22 cellular contexts compared by ENCODE assay signal in genomic region chr11:62578541-62578940, GRCh38.
"Had no signal": no experiment of that assay in that cellular context is flagged by ENCODE, and none has a peak within 500 bp of the region (broad histone marks: within the 10 kb centered on the region; RNA-seq: fewer than 3 reads in every experiment).

No MANE protein-coding gene starts in this region.

- H3K4me3 ChIP-seq: colonic mucosa, dorsolateral prefrontal cortex, hepatocyte, tibial artery had no signal

- H2AFZ ChIP-seq: hepatocyte, parathyroid adenoma had no signal

- DNase-seq: activated CD4-positive, alpha-beta T cell treated with anti-CD3 and anti-CD28 coated beads, Interleukin-2, amount 10 ng/mL, durations not matched to agents 24 days and 14 days; activated CD8-positive, alpha-beta T cell treated with anti-CD3 and anti-CD28 coated beads, Interleukin-2, amount 10 ng/mL, durations not matched to agents 7 days and 5 days; activated gamma-delta T cell; colonic mucosa; dorsolateral prefrontal cortex; effector memory CD8-positive, alpha-beta T cell; immature natural killer cell; mesenchymal stem cell; nucleus accumbens; stimulated activated CD4-positive, alpha-beta T cell treated with anti-CD3 and anti-CD28 coated beads, Interleukin-4, amount 100 ng/mL, for 24 hours; stimulated activated naive CD4-positive, alpha-beta T cell treated with Interleukin-2 at 50 U/mL for 16 hours; T-cell; tibial artery had no signal

- H3K27me3 ChIP-seq: colonic mucosa, dorsolateral prefrontal cortex, hepatocyte, tibial artery had no signal

- H3K4me2 ChIP-seq: hepatocyte had no signal

- H3K36me3 ChIP-seq: colonic mucosa had no signal

- ATAC-seq: activated CD4-positive, CD25-positive, alpha-beta regulatory T cell treated with anti-CD3 and anti-CD28 coated beads, Interleukin-2, amount 50 U/mL, for 24 hours; activated CD8-positive, alpha-beta T cell treated with anti-CD3 and anti-CD28 coated beads, Interleukin-2, amount 10 ng/mL, durations not matched to agents 7 days and 5 days; activated naive CD4-positive, alpha-beta T cell treated with anti-CD3 and anti-CD28 coated beads, Interleukin-2, amount 50 U/mL, for 72 hours; effector memory CD8-positive, alpha-beta T cell; SK-N-SH treated with all-trans-retinoic acid at 6 μM for 48 hours; T-cell had no signal

- H3K9me3 ChIP-seq: colonic mucosa, tibial artery had no signal

- FAIRE-seq: astrocyte, urothelium cell line had no signal

- H3K9ac ChIP-seq: parathyroid adenoma had no signal

- H3K27ac ChIP-seq: colonic mucosa, epithelial cell of prostate, hepatocyte, tibial artery, VCaP had no signal

- H3K4me1 ChIP-seq: parathyroid adenoma had no signal

- H3K79me2 ChIP-seq: parathyroid adenoma had no signal
